24 cellular contexts compared by ENCODE assay signal in genomic region chr22:22179858-22180257, GRCh38.
"Had no signal": no experiment of that assay in that cellular context is flagged by ENCODE, and none has a peak within 500 bp of the region (broad histone marks: within the 10 kb centered on the region; RNA-seq: fewer than 3 reads in every experiment).

No MANE protein-coding gene starts in this region.

- H3K4me3 ChIP-seq: coronary artery, dorsolateral prefrontal cortex had no signal

- ATAC-seq: activated CD8-positive, alpha-beta T cell treated with anti-CD3 and anti-CD28 coated beads for 36 hours; activated T-cell treated with anti-CD3 and anti-CD28 coated beads, Interleukin-2, amount 50 U/mL, for 4 hours; activated T-helper 17 cell treated with anti-CD3 and anti-CD28 coated beads, Interleukin-2, amount 50 U/mL, for 72 hours; T-helper 17 cell; WTC11 had no signal

- DNase-seq: activated CD4-positive, alpha-beta T cell treated with anti-CD3 and anti-CD28 coated beads for 1 hour; activated CD4-positive, alpha-beta T cell treated with anti-CD3 and anti-CD28 coated beads for 4 hours; activated CD4-positive, alpha-beta T cell treated with anti-CD3 and anti-CD28 coated beads, Interleukin-2, amount 10 ng/mL, durations not matched to agents 7 days and 5 days; activated CD4-positive, alpha-beta T cell treated with anti-CD3 and anti-CD28 coated beads, Interleukin-2, amount 50 U/mL, for 4 hours; activated CD8-positive, alpha-beta memory T cell treated with anti-CD3 and anti-CD28 coated beads for 24 hours; activated CD8-positive, alpha-beta T cell treated with anti-CD3 and anti-CD28 coated beads for 36 hours; activated effector memory CD4-positive, alpha-beta T cell treated with Interleukin-2 at 50 U/mL for 16 hours; activated gamma-delta T cell treated with Interleukin-2 at 50 U/mL for 16 hours; activated naive CD4-positive, alpha-beta T cell treated with anti-CD3 and anti-CD28 coated beads, Interleukin-2, amount 50 U/mL, for 16 hours; activated naive CD4-positive, alpha-beta T cell treated with Interleukin-2 at 50 U/mL for 16 hours; activated T-cell treated with anti-CD3 and anti-CD28 coated beads, Interleukin-2, amount 50 U/mL, for 4 hours; amniotic stem cell; anterior cingulate cortex; brain microvascular endothelial cell; dorsolateral prefrontal cortex; effector memory CD4-positive, alpha-beta T cell; foreskin fibroblast; head of caudate nucleus; T-helper 1 cell; T-helper 17 cell had no signal

- H3K27ac ChIP-seq: brain microvascular endothelial cell, coronary artery, dorsolateral prefrontal cortex, epithelial cell of prostate had no signal

- H3K36me3 ChIP-seq: brain microvascular endothelial cell had no signal
